In genomic region chr6:27505209-27506027, GRCh38 we compare ENCODE assay signal across 8 cellular contexts. TPM values are rescaled to one million over a fixed set of nuclear protein-coding genes. Genes with fewer than 3 reads are reported as not detected.
DNase-seq lines count a peak whose midpoint lies in the region; ATAC-seq and TF ChIP-seq lines count a peak whose summit lies in the region.

No MANE protein-coding gene starts in this region.

- peak; percentile 16 to 71 for DNase-seq in NCI-H446 (lab: John Stamatoyannopoulos, UW)
- peak; percentile 67 for DNase-seq in activated CD8-positive, alpha-beta T cell treated with anti-CD3 and anti-CD28 coated beads for 36 hours
- DNase-seq in fibroblast of mammary gland (ENCODE audit: low read depth) = peak; percentile 82
- peak; percentile 45 to 48 for DNase-seq in stimulated activated CD4-positive, alpha-beta T cell treated with anti-CD3 and anti-CD28 coated beads, Interleukin-2, amount 100 ng/mL, for 48 hours

- H3K36me3 Mint-ChIP-seq in activated CD8-positive, alpha-beta T cell treated with anti-CD3 and anti-CD28 coated beads for 36 hours (ENCODE audit: low read depth) = no peaks in the 10 kb centered on the region

- CTCF ChIA-PET in activated CD8-positive, alpha-beta T cell treated with anti-CD3 and anti-CD28 coated beads for 36 hours (lab: Charles Lee) = interaction anchor here (1.1 to 4.3 kb wide), 7 partner anchors 9 to 267 kb away, joined by 3 to 49 read pairs (median 4); no protein-coding TSS in a partner anchor

- H3K27me3 Mint-ChIP-seq in activated CD8-positive, alpha-beta T cell treated with anti-CD3 and anti-CD28 coated beads for 36 hours = peaks cover 18% of the 10 kb centered on the region

- H3K4me3 ChIP-seq in fibroblast of mammary gland (ENCODE audit: control insufficient read depth, low read depth, low read length) = no peak overlapping the region

- no peaks in the 10 kb centered on the region for H3K9me3 Mint-ChIP-seq in activated CD8-positive, alpha-beta T cell treated with anti-CD3 and anti-CD28 coated beads for 36 hours

- peaks cover 34% of the 10 kb centered on the region for H3K4me1 Mint-ChIP-seq in activated CD8-positive, alpha-beta T cell treated with anti-CD3 and anti-CD28 coated beads for 36 hours (ENCODE audit: low read depth)

- ATAC-seq in GM19351 (IDR thresholded peaks at IDR 0.05; ENCODE audit: unreplicated experiment) (peak; percentile 37), HG03439 (IDR thresholded peaks at IDR 0.05; ENCODE audit: unreplicated experiment) (no peak), HG02973 (IDR thresholded peaks at IDR 0.05; ENCODE audit: unreplicated experiment) (no peak), GM19452 (IDR thresholded peaks at IDR 0.05; ENCODE audit: unreplicated experiment) (no peak)
- ATAC-seq in activated CD8-positive, alpha-beta T cell treated with anti-CD3 and anti-CD28 coated beads for 36 hours = peak; percentile 11

- H3K27ac Mint-ChIP-seq in activated CD8-positive, alpha-beta T cell treated with anti-CD3 and anti-CD28 coated beads for 36 hours = no peak overlapping the region

- TF ChIP-seq CTCF in activated CD8-positive, alpha-beta T cell treated with anti-CD3 and anti-CD28 coated beads for 36 hours (IDR thresholded peaks at IDR 0.05) = no peak
- TF ChIP-seq CTCF in fibroblast of mammary gland (conservative IDR thresholded peaks at IDR 0.05; ENCODE audit: control insufficient read depth, insufficient read depth, low read depth, low read length) = no peak

- H3K4me3 Mint-ChIP-seq in activated CD8-positive, alpha-beta T cell treated with anti-CD3 and anti-CD28 coated beads for 36 hours = no peak overlapping the region

- POLR2A ChIA-PET in activated CD8-positive, alpha-beta T cell treated with anti-CD3 and anti-CD28 coated beads for 36 hours (lab: Charles Lee) = interaction anchor here (0.9 to 2.1 kb wide), 5 partner anchors 10 to 302 kb away, joined by 3 to 6 read pairs (median 4); a partner anchor contains a TSS

- intact Hi-C loops in activated CD8-positive, alpha-beta T cell treated with anti-CD3 and anti-CD28 coated beads for 36 hours (cut with micrococcal nuclease) = loop anchor here (10.0 kb wide), 2 partner anchors 179 to 321 kb away; no protein-coding TSS in a partner anchor

RNA-seq across cellular contexts. Expression of gene ZNF184, which starts 32.5 kb away (rescaled TPM):
- 10 to 100 TPM; 10.4 to 11.5 TPM for total RNA-seq in activated CD8-positive, alpha-beta T cell treated with anti-CD3 and anti-CD28 coated beads for 36 hours

Comparison
In these comparisons a context has a peak if more than half of its experiments do, and no peak if none do; other contexts are left out.
1. ATAC-seq: peak in GM19351 (single experiment) and activated CD8-positive, alpha-beta T cell treated with anti-CD3 and anti-CD28 coated beads for 36 hours (single experiment); none in HG03439 (single experiment), HG02973 (single experiment) and GM19452 (single experiment).
2. Peak in every context shown above with its lines, with median percentiles within 50 percentile points of each other: DNase-seq.